Comparison of ENCODE assay signal across 1 cellular context in the genomic region with DNA sequence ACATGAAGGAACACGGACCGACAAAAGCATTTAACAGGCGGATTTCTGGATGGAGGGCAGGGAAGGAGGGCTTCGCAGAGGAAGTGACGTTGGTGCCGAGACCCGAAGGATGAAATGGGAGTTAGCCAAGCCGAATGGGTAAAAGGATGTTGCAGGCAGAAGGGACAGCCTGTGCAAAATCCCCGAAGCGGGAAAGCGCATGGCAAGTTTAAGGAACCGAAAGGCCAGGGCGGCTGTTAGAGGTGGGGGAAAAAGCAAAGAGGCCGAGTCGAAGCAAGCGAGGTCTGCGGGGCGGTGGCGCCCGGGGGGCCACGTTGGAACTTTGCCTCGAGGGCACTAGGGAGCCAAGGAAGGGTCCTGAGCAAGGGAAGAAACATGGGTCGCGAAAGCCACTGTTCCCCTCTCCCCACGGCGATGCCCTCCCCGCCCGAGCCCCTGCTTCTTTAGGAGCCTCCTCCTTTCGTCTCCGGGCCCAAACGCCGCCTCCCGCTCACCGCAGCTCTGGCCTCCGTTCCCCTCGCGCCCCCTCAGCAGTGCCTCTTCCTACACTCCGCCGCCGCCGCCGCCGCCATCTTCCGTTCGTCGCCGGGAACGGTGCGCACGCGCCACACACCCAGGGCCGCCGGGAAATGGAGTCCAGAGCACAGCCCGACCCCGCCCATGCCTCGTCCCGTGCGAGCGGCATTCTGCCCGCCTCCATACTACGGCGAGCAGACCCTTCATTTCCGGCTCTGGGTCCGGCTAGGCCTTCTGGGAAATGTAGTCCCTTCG.
TF ChIP-seq lines count a peak whose summit lies in the region.

TSS of gene SYMPK (minus strand) at position 584 of the 771 bp plus-strand sequence. CDS start 8,652 bp downstream, outside the sequence.

TF ChIP-seq in HepG2, 621 proteins besides CTCF, POLR2A, EP300 and RAD21 (continued from another document and continues in another):
- TF ChIP-seq, protein P1, sequence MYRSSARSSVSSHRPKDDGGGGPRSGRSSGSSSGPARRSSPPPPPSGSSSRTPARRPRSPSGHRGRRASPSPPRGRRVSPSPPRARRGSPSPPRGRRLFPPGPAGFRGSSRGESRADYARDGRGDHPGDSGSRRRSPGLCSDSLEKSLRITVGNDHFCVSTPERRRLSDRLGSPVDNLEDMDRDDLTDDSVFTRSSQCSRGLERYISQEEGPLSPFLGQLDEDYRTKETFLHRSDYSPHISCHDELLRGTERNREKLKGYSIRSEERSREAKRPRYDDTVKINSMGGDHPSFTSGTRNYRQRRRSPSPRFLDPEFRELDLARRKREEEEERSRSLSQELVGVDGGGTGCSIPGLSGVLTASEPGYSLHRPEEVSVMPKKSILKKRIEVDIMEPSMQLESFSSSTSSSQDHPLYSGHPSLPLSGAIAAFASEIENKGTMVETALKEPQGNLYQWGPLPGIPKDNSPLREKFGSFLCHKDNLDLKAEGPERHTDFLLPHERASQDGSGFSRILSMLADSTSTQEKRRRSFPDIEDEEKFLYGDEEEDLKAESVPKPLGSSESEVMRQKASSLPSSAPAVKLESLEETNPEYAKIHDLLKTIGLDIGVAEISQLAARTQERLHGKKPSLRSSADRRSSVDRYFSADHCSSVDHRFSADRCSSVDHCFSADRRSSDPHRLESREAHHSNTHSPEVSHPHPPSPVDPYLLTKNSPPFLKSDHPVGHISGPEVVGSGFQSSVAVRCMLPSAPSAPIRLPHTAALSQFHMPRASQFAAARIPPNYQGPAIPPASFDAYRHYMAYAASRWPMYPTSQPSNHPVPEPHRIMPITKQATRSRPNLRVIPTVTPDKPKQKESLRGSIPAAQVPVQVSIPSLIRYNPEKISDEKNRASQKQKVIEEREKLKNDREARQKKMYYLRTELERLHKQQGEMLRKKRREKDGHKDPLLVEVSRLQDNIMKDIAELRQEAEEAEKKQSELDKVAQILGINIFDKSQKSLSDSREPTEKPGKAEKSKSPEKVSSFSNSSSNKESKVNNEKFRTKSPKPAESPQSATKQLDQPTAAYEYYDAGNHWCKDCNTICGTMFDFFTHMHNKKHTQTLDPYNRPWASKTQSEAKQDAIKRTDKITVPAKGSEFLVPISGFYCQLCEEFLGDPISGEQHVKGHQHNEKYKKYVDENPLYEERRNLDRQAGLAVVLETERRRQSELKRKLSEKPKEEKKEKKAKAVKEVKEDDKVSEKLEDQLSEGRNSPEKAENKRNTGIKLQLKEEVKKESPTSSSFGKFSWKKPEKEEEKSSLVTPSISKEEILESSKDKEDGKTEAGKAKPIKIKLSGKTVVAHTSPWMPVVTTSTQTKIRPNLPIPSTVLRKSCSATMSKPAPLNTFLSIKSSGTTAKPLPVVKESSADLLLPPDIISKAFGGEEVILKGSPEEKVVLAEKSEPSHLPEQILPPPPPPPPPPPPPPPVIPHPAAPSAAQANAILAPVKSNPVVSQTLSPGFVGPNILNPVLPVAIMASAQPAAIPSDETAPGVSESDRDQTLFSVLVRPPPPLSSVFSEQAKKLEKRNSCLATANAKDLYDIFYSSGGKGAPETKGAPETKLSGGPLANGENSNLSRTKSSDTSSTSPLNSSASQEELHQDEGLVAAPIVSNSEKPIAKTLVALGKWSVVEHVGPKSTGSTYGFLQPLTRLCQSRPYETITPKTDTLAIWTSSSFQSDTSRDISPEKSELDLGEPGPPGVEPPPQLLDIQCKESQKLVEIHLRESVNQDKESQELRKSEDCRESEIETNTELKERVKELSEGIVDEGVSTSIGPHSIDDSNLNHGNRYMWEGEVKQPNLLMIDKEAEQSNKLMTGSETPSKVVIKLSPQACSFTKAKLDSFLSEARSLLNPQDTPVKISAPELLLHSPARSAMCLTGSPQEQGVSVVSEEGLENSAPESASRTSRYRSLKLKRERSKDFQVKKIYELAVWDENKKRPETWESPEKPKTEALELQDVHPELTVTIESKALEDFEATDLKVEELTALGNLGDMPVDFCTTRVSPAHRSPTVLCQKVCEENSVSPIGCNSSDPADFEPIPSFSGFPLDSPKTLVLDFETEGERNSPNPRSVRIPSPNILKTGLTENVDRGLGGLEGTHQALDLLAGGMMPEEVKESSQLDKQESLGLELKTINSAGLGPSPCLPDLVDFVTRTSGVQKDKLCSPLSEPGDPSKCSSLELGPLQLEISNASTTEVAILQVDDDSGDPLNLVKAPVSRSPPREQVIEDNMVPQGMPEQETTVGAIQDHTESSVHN (CRISPR knock-in tag; IDR thresholded peaks at IDR 0.05), result no peak
- TF ChIP-seq ZNF224 (CRISPR knock-in tag; IDR thresholded peaks at IDR 0.05), result peak; percentile 59; the same call in 1 of the 2 replicates
- TF ChIP-seq NFRKB (IDR thresholded peaks at IDR 0.05), result no peak
- TF ChIP-seq MTF2 (CRISPR knock-in tag; IDR thresholded peaks at IDR 0.05; ENCODE audit: borderline replicate concordance), result no peak
- TF ChIP-seq, protein P2, sequence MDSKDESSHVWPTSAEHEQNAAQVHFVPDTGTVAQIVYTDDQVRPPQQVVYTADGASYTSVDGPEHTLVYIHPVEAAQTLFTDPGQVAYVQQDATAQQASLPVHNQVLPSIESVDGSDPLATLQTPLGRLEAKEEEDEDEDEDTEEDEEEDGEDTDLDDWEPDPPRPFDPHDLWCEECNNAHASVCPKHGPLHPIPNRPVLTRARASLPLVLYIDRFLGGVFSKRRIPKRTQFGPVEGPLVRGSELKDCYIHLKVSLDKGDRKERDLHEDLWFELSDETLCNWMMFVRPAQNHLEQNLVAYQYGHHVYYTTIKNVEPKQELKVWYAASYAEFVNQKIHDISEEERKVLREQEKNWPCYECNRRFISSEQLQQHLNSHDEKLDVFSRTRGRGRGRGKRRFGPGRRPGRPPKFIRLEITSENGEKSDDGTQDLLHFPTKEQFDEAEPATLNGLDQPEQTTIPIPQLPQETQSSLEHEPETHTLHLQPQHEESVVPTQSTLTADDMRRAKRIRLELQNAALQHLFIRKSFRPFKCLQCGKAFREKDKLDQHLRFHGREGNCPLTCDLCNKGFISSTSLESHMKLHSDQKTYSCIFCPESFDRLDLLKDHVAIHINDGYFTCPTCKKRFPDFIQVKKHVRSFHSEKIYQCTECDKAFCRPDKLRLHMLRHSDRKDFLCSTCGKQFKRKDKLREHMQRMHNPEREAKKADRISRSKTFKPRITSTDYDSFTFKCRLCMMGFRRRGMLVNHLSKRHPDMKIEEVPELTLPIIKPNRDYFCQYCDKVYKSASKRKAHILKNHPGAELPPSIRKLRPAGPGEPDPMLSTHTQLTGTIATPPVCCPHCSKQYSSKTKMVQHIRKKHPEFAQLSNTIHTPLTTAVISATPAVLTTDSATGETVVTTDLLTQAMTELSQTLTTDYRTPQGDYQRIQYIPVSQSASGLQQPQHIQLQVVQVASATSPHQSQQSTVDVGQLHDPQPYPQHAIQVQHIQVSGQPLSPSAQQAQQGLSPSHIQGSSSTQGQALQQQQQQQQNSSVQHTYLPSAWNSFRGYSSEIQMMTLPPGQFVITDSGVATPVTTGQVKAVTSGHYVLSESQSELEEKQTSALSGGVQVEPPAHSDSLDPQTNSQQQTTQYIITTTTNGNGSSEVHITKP (CRISPR knock-in tag; IDR thresholded peaks at IDR 0.05; ENCODE audit: low read depth), result peak; percentile 67; the same call in 1 of the 2 replicates
- TF ChIP-seq, protein P3, sequence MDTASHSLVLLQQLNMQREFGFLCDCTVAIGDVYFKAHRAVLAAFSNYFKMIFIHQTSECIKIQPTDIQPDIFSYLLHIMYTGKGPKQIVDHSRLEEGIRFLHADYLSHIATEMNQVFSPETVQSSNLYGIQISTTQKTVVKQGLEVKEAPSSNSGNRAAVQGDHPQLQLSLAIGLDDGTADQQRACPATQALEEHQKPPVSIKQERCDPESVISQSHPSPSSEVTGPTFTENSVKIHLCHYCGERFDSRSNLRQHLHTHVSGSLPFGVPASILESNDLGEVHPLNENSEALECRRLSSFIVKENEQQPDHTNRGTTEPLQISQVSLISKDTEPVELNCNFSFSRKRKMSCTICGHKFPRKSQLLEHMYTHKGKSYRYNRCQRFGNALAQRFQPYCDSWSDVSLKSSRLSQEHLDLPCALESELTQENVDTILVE (CRISPR knock-in tag; IDR thresholded peaks at IDR 0.05), result no peak
- TF ChIP-seq HCFC1 (IDR thresholded peaks at IDR 0.05; ENCODE audit: low read depth, low read length), result peak; percentile 99
- no peak for TF ChIP-seq SRSF9 (IDR thresholded peaks at IDR 0.05; ENCODE audit: borderline replicate concordance, insufficient read depth, low read depth, low read length, poor library complexity, severe bottlenecking)
- TF ChIP-seq ZBTB20 (CRISPR knock-in tag; IDR thresholded peaks at IDR 0.05; ENCODE audit: borderline replicate concordance, low read depth), result no peak
- TF ChIP-seq, protein P4, sequence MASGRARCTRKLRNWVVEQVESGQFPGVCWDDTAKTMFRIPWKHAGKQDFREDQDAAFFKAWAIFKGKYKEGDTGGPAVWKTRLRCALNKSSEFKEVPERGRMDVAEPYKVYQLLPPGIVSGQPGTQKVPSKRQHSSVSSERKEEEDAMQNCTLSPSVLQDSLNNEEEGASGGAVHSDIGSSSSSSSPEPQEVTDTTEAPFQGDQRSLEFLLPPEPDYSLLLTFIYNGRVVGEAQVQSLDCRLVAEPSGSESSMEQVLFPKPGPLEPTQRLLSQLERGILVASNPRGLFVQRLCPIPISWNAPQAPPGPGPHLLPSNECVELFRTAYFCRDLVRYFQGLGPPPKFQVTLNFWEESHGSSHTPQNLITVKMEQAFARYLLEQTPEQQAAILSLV (CRISPR knock-in tag; IDR thresholded peaks at IDR 0.05; ENCODE audit: borderline replicate concordance), result peak; percentile 45; the same call in 1 of the 2 replicates
- TF ChIP-seq CCAR2 (optimal IDR thresholded peaks at IDR 0.05; ENCODE audit: low read depth, low read length), result no peak
- TF ChIP-seq ZFAT (CRISPR knock-in tag; conservative IDR thresholded peaks at IDR 0.05), result no peak
- no peak; the same call in 1 of the 2 replicates for TF ChIP-seq HMG20B (CRISPR knock-in tag; conservative IDR thresholded peaks at IDR 0.05)
- no peak for TF ChIP-seq GTF3A (CRISPR knock-in tag; conservative IDR thresholded peaks at IDR 0.05)
- TF ChIP-seq SNAPC2 (CRISPR knock-in tag; IDR thresholded peaks at IDR 0.05), result no peak
- peak; percentile 66; the same call in 1 of the 2 replicates for TF ChIP-seq ZNF501 (CRISPR knock-in tag; IDR thresholded peaks at IDR 0.05)
- peak; percentile 69; the same call in 1 of the 2 replicates for TF ChIP-seq ZFY (CRISPR knock-in tag; IDR thresholded peaks at IDR 0.05)
- peak; percentile 85 for TF ChIP-seq ZBTB2 (CRISPR knock-in tag; IDR thresholded peaks at IDR 0.05; ENCODE audit: low read depth)
- TF ChIP-seq CENPBD1 (CRISPR knock-in tag; IDR thresholded peaks at IDR 0.05; ENCODE audit: borderline replicate concordance, low read depth), result no peak
- TF ChIP-seq ZNF17 (CRISPR knock-in tag; IDR thresholded peaks at IDR 0.05), result no peak
- no peak for TF ChIP-seq GPBP1L1 (CRISPR knock-in tag; IDR thresholded peaks at IDR 0.05)
- TF ChIP-seq, protein P5, sequence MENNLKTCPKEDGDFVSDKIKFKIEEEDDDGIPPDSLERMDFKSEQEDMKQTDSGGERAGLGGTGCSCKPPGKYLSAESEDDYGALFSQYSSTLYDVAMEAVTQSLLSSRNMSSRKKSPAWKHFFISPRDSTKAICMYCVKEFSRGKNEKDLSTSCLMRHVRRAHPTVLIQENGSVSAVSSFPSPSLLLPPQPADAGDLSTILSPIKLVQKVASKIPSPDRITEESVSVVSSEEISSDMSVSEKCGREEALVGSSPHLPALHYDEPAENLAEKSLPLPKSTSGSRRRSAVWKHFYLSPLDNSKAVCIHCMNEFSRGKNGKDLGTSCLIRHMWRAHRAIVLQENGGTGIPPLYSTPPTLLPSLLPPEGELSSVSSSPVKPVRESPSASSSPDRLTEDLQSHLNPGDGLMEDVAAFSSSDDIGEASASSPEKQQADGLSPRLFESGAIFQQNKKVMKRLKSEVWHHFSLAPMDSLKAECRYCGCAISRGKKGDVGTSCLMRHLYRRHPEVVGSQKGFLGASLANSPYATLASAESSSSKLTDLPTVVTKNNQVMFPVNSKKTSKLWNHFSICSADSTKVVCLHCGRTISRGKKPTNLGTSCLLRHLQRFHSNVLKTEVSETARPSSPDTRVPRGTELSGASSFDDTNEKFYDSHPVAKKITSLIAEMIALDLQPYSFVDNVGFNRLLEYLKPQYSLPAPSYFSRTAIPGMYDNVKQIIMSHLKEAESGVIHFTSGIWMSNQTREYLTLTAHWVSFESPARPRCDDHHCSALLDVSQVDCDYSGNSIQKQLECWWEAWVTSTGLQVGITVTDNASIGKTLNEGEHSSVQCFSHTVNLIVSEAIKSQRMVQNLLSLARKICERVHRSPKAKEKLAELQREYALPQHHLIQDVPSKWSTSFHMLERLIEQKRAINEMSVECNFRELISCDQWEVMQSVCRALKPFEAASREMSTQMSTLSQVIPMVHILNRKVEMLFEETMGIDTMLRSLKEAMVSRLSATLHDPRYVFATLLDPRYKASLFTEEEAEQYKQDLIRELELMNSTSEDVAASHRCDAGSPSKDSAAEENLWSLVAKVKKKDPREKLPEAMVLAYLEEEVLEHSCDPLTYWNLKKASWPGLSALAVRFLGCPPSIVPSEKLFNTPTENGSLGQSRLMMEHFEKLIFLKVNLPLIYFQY (CRISPR knock-in tag; IDR thresholded peaks at IDR 0.05; ENCODE audit: borderline replicate concordance), result no peak
- no peak for TF ChIP-seq SRSF1 (optimal IDR thresholded peaks at IDR 0.05; ENCODE audit: low read depth, low read length)
